In the genomic region with DNA sequence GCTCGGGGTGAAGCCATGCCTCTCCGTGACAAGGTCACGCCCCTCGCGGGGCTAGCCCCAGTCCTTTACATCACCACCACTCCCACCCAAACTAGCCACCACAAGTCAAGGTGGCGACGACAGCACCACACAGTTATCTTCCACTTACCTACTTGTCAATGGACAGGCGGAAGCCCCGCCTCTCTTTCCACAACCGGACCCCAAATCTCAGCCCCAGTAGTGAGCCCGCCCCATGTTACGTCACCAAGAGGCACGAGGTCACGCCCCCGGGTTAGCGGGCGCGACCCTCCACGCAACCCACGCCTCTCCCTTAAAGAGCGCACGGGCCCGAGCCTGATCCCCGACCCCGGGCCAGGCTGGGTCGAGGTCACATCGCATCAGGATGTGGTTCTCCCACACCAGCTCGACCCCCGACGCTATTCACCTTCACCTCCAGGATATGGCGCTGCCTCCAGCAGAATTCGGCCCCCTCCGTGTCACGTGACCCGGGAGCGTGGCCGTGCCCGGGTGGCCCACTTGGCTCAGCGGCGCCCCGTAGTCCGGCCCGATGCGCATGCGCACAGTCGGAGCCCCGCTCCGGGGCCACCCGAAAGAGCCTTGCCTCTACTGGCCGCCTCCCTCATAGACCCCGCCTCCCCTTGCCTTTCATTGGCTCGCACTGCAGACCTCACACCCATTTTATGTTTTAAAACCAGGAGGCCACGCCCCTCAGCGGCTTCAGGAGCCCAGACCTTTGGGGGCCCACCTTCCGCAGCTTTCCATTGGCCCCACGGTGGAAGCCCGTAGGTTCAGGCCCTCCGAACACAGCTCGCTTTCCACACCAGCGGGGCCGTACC, we compare ENCODE assay signal across 1 cellular context.
TF ChIP-seq lines count a peak whose summit lies in the region.

No MANE protein-coding gene starts in this region.

TF ChIP-seq in K562, 482 proteins besides CTCF, POLR2A, EP300 and RAD21 (continued from another document):
- TF ChIP-seq, protein P1, sequence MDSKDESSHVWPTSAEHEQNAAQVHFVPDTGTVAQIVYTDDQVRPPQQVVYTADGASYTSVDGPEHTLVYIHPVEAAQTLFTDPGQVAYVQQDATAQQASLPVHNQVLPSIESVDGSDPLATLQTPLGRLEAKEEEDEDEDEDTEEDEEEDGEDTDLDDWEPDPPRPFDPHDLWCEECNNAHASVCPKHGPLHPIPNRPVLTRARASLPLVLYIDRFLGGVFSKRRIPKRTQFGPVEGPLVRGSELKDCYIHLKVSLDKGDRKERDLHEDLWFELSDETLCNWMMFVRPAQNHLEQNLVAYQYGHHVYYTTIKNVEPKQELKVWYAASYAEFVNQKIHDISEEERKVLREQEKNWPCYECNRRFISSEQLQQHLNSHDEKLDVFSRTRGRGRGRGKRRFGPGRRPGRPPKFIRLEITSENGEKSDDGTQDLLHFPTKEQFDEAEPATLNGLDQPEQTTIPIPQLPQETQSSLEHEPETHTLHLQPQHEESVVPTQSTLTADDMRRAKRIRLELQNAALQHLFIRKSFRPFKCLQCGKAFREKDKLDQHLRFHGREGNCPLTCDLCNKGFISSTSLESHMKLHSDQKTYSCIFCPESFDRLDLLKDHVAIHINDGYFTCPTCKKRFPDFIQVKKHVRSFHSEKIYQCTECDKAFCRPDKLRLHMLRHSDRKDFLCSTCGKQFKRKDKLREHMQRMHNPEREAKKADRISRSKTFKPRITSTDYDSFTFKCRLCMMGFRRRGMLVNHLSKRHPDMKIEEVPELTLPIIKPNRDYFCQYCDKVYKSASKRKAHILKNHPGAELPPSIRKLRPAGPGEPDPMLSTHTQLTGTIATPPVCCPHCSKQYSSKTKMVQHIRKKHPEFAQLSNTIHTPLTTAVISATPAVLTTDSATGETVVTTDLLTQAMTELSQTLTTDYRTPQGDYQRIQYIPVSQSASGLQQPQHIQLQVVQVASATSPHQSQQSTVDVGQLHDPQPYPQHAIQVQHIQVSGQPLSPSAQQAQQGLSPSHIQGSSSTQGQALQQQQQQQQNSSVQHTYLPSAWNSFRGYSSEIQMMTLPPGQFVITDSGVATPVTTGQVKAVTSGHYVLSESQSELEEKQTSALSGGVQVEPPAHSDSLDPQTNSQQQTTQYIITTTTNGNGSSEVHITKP (IDR thresholded peaks at IDR 0.05; ENCODE audit: partially characterized antibody), result peak; percentile 16
- TF ChIP-seq FOXK2 (conservative IDR thresholded peaks at IDR 0.05 in 1 of 2, IDR thresholded peaks at IDR 0.05 in 1 of 2; ENCODE audit: low read depth in 2 of 2) (0 out of 4 replicates have a peak, but pooled peaks of 1 of the 2 experiments have one; percentile 16), POLR2G (IDR thresholded peaks at IDR 0.05; ENCODE audit: low read depth, low read length) (peak; percentile 75), ZFP36 (IDR thresholded peaks at IDR 0.05; ENCODE audit: low read depth, low read length, partially characterized antibody) (peak; percentile 54), CEBPG (CRISPR knock-in tag; IDR thresholded peaks at IDR 0.05) (peak; percentile 63; the same call in 1 of the 2 replicates), CEBPG (tag; conservative IDR thresholded peaks at IDR 0.05 in 1 of 2, IDR thresholded peaks at IDR 0.05 in 1 of 2) (peak; percentile 55 to 66; a peak in 2 of 4 replicates), HCFC1 (IDR thresholded peaks at IDR 0.05; ENCODE audit: low read depth, low read length) (0 out of 2 replicates have a peak, but pooled peaks have one; percentile 44), ZBTB2 (IDR thresholded peaks at IDR 0.05) (peak; percentile 95), VEZF1 (CRISPR knock-in tag; IDR thresholded peaks at IDR 0.05) (peak; percentile 58), SMARCE1 (IDR thresholded peaks at IDR 0.05) (peak; percentile 40; the same call in 1 of the 2 replicates), SP1 (CRISPR knock-in tag; IDR thresholded peaks at IDR 0.05) (peak; percentile 55; the same call in 1 of the 2 replicates), EGR1 (conservative IDR thresholded peaks at IDR 0.05) (peak; percentile 84), TARDBP (IDR thresholded peaks at IDR 0.05) (peak; percentile 32; the same call in 1 of the 2 replicates), MYC (IDR thresholded peaks at IDR 0.05; ENCODE audit: low read depth, low read length) (peak; percentile 89), MYC (CRISPR knock-in tag; IDR thresholded peaks at IDR 0.05; ENCODE audit: borderline replicate concordance, low read depth) (peak; percentile 77; the same call in 1 of the 2 replicates), MIER1 (IDR thresholded peaks at IDR 0.05; ENCODE audit: low read depth) (0 out of 2 replicates have a peak, but pooled peaks have one; percentile 12), ZNF232 (CRISPR knock-in tag; IDR thresholded peaks at IDR 0.05) (peak; percentile 44; the same call in 1 of the 2 replicates), MNT (conservative IDR thresholded peaks at IDR 0.05) (peak; percentile 89 to 90), FOXK1 (CRISPR knock-in tag; IDR thresholded peaks at IDR 0.05; ENCODE audit: borderline replicate concordance) (no peak)
- TF ChIP-seq, protein P2, sequence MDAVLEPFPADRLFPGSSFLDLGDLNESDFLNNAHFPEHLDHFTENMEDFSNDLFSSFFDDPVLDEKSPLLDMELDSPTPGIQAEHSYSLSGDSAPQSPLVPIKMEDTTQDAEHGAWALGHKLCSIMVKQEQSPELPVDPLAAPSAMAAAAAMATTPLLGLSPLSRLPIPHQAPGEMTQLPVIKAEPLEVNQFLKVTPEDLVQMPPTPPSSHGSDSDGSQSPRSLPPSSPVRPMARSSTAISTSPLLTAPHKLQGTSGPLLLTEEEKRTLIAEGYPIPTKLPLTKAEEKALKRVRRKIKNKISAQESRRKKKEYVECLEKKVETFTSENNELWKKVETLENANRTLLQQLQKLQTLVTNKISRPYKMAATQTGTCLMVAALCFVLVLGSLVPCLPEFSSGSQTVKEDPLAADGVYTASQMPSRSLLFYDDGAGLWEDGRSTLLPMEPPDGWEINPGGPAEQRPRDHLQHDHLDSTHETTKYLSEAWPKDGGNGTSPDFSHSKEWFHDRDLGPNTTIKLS (IDR thresholded peaks at IDR 0.05; ENCODE audit: borderline replicate concordance, low read depth), result peak; percentile 87
- TF ChIP-seq, protein P3, sequence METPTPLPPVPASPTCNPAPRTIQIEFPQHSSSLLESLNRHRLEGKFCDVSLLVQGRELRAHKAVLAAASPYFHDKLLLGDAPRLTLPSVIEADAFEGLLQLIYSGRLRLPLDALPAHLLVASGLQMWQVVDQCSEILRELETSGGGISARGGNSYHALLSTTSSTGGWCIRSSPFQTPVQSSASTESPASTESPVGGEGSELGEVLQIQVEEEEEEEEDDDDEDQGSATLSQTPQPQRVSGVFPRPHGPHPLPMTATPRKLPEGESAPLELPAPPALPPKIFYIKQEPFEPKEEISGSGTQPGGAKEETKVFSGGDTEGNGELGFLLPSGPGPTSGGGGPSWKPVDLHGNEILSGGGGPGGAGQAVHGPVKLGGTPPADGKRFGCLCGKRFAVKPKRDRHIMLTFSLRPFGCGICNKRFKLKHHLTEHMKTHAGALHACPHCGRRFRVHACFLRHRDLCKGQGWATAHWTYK (CRISPR knock-in tag; IDR thresholded peaks at IDR 0.05), result peak; percentile 90; the same call in 1 of the 2 replicates
- TF ChIP-seq, protein P4, sequence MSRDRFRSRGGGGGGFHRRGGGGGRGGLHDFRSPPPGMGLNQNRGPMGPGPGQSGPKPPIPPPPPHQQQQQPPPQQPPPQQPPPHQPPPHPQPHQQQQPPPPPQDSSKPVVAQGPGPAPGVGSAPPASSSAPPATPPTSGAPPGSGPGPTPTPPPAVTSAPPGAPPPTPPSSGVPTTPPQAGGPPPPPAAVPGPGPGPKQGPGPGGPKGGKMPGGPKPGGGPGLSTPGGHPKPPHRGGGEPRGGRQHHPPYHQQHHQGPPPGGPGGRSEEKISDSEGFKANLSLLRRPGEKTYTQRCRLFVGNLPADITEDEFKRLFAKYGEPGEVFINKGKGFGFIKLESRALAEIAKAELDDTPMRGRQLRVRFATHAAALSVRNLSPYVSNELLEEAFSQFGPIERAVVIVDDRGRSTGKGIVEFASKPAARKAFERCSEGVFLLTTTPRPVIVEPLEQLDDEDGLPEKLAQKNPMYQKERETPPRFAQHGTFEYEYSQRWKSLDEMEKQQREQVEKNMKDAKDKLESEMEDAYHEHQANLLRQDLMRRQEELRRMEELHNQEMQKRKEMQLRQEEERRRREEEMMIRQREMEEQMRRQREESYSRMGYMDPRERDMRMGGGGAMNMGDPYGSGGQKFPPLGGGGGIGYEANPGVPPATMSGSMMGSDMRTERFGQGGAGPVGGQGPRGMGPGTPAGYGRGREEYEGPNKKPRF (IDR thresholded peaks at IDR 0.05; ENCODE audit: low read depth, low read length), result no peak
- TF ChIP-seq, protein P5, sequence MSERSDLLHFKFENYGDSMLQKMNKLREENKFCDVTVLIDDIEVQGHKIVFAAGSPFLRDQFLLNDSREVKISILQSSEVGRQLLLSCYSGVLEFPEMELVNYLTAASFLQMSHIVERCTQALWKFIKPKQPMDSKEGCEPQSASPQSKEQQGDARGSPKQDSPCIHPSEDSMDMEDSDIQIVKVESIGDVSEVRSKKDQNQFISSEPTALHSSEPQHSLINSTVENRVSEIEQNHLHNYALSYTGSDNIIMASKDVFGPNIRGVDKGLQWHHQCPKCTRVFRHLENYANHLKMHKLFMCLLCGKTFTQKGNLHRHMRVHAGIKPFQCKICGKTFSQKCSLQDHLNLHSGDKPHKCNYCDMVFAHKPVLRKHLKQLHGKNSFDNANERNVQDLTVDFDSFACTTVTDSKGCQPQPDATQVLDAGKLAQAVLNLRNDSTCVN (CRISPR knock-in tag; IDR thresholded peaks at IDR 0.05), result peak; percentile 86; the same call in 1 of the 2 replicates
TF ChIP-seq in K562: peak in this region for 113.
